ENCODE assay signal across 28 cellular contexts in genomic region chr5:175863316-175863715, GRCh38. TPM values are rescaled to one million over a fixed set of nuclear protein-coding genes. Genes with fewer than 3 reads are reported as not detected.
DNase-seq lines count a peak whose midpoint lies in the region; ATAC-seq, FAIRE-seq and TF ChIP-seq lines count a peak whose summit lies in the region.
"Had no signal": no experiment of that assay in that cellular context is flagged by ENCODE, and none has a peak within 500 bp of the region (broad histone marks: within the 10 kb centered on the region; RNA-seq: fewer than 3 reads in every experiment).

No MANE protein-coding gene starts in this region.

- DNase-seq in HepG2 (ENCODE audit: low spot score) (no peak), right lobe of liver (no peak), D721Med (ENCODE audit: insufficient read length, low spot score) (peak; percentile 80), NCI-H82 treated with DMSO at 0.1 percent for 48 hours (lab: John Stamatoyannopoulos, UW; ENCODE audit: unreplicated experiment) (peak; percentile 50), islet precursor cell (no peak), SK-N-SH (no peak), PC-3 (no peak)
- DNase-seq: ACHN; AML-193; BE2C; Caco-2; CD4-positive, CD25-positive, alpha-beta regulatory T cell; CD8-positive, alpha-beta T cell; DMS53; DMS79 treated with DMSO at 0.1 percent for 48 hours; GF-D8; GOT3 had no signal

- intact Hi-C loops in HepG2 (cut with micrococcal nuclease; ENCODE audit: unreplicated experiment), result no loop called here
- intact Hi-C loops in right lobe of liver (cut with DNase I), result no loop called here
- intact Hi-C loops in PC-3 (cut with micrococcal nuclease), result no loop called here

- POLR2A ChIA-PET in HepG2 (lab: Yijun Ruan, JAX), result no interaction called here
- POLR2A ChIA-PET in SK-N-SH (lab: Yijun Ruan, JAX), result interaction anchor here (1.0 kb wide), 1 partner anchor 66 kb away, joined by 4 read pairs; no protein-coding TSS in a partner anchor
- POLR2A ChIA-PET in PC-3 (lab: Charles Lee; ENCODE audit: unreplicated experiment), result no interaction called here

- ATAC-seq in HepG2 (no peak), right lobe of liver (no peak), HG02970 (IDR thresholded peaks at IDR 0.05; ENCODE audit: low FRiP score, unreplicated experiment) (no peak), PC-3 (no peak)
- ATAC-seq: CD8-positive, alpha-beta T cell had no signal

- TF ChIP-seq RAD21 in HepG2 (CRISPR knock-in tag; IDR thresholded peaks at IDR 0.05), result no peak
- no peak for TF ChIP-seq RAD21 in SK-N-SH (IDR thresholded peaks at IDR 0.05; ENCODE audit: low read length)

- H3K4me3 ChIP-seq in HepG2 (replicated peaks in 1 of 3; ENCODE audit: insufficient read depth in 1 of 3, low read depth in 2 of 3, low read length in 3 of 3) (no peak overlapping the region), right lobe of liver (no peak overlapping the region), SK-N-SH (ENCODE audit: low read depth in 2 of 2, low read length in 1 of 2) (no peak overlapping the region), PC-3 (ENCODE audit: low read length) (no peak overlapping the region)
- H3K4me3 ChIP-seq: HAP-1 had no signal

- WGBS in HepG2 (ENCODE audit: low lambda C conversion rate), result 95% methylated on average over 3 of the region's 3 CpGs
- WGBS in right lobe of liver (ENCODE audit: insufficient coverage, low coverage, low lambda C conversion rate, missing lambda C conversion rate), result 69% methylated on average over 3 of the region's 3 CpGs
- WGBS in SK-N-SH (ENCODE audit: low lambda C conversion rate), result 25% methylated on average over 3 of the region's 3 CpGs

- H3K36me3 ChIP-seq in HepG2 (replicated peaks in 1 of 2; ENCODE audit: control insufficient read depth in 1 of 2, insufficient read depth in 2 of 2, low read length in 2 of 2) (no peaks in the 10 kb centered on the region), right lobe of liver (no peaks in the 10 kb centered on the region), SK-N-SH (replicated peaks in 1 of 2; ENCODE audit: control insufficient read depth in 1 of 2, insufficient read depth in 2 of 2, low read length in 1 of 2) (no peaks in the 10 kb centered on the region), PC-3 (ENCODE audit: low read depth, low read length) (no peaks in the 10 kb centered on the region)
- H3K36me3 ChIP-seq: BE2C, HAP-1 had no signal

- H3K9me2 ChIP-seq in SK-N-SH, result no peaks in the 10 kb centered on the region
- no peaks in the 10 kb centered on the region for H3K9me2 ChIP-seq in PC-3 (replicated peaks; ENCODE audit: low read length)

- TF ChIP-seq EP300 in HepG2 (IDR thresholded peaks at IDR 0.05; ENCODE audit: low read depth in 2 of 2, low read length in 2 of 2) (no peak), HepG2 (CRISPR knock-in tag; IDR thresholded peaks at IDR 0.05; ENCODE audit: borderline replicate concordance) (no peak), SK-N-SH (IDR thresholded peaks at IDR 0.05; ENCODE audit: borderline replicate concordance in 1 of 2, low read depth in 1 of 2, low read length in 1 of 2) (no peak)

- no peaks in the 10 kb centered on the region for H3F3A ChIP-seq in SK-N-SH (replicated peaks; ENCODE audit: insufficient read depth)
- no peaks in the 10 kb centered on the region for H3F3A ChIP-seq in PC-3 (ENCODE audit: low read length, unreplicated experiment)

- TF ChIP-seq CTCF in HepG2 (CRISPR knock-in tag; IDR thresholded peaks at IDR 0.05), result no peak
- TF ChIP-seq CTCF in right lobe of liver (IDR thresholded peaks at IDR 0.05), result no peak
- TF ChIP-seq CTCF in D721Med (IDR thresholded peaks at IDR 0.05; ENCODE audit: insufficient read depth, missing control alignments), result no peak
- no peak for TF ChIP-seq CTCF in SK-N-SH (IDR thresholded peaks at IDR 0.05)
- no peak for TF ChIP-seq CTCF in PC-3 (conservative IDR thresholded peaks at IDR 0.05; ENCODE audit: low read depth, low read length)

- peak overlapping the region; percentile 84 for H3K9ac ChIP-seq in HepG2 (ENCODE audit: insufficient read depth, low read depth, low read length)
- no peak overlapping the region for H3K9ac ChIP-seq in SK-N-SH
- H3K9ac ChIP-seq in PC-3 (ENCODE audit: low read length), result no peak overlapping the region

- H3K27me3 ChIP-seq in HepG2 (ENCODE audit: control insufficient read depth in 1 of 2, insufficient read depth in 2 of 2, low read length in 2 of 2) (no peaks in the 10 kb centered on the region), right lobe of liver (no peaks in the 10 kb centered on the region), SK-N-SH (ENCODE audit: insufficient read depth) (no peaks in the 10 kb centered on the region), PC-3 (ENCODE audit: low read length) (no peaks in the 10 kb centered on the region; the same call in 1 of the 2 replicates)
- H3K27me3 ChIP-seq: BE2C had no signal

- BruUV-seq in HepG2 (replicated peaks; lab: Mats Ljungman, UMichigan) (no TSS peak), PC-3 (replicated peaks; lab: Mats Ljungman, UMichigan) (no TSS peak)

- no peak overlapping the region for H2AFZ ChIP-seq in HepG2 (ENCODE audit: low read length)
- no peak overlapping the region for H2AFZ ChIP-seq in SK-N-SH (ENCODE audit: low read depth)
- no peak overlapping the region for H2AFZ ChIP-seq in PC-3 (ENCODE audit: low read length)

- no peak for TF ChIP-seq POLR2A in HepG2 (IDR thresholded peaks at IDR 0.05; ENCODE audit: insufficient read depth in 1 of 2, low read depth in 2 of 2, low read length in 2 of 2)
- no peak for TF ChIP-seq POLR2A in right lobe of liver (IDR thresholded peaks at IDR 0.05)

- CTCF ChIA-PET in HepG2 (lab: Yijun Ruan, JAX; ENCODE audit: low intra/inter-chr PET ratio, low total read pairs) (no interaction called here), SK-N-SH (lab: Yijun Ruan, JAX) (interaction anchor here (1.1 to 22.1 kb wide), 5 partner anchors 66 to 329 kb away, joined by 3 to 338 read pairs (median 8); no protein-coding TSS in a partner anchor), PC-3 (lab: Charles Lee) (no interaction called here)

- no peaks in the 10 kb centered on the region for H3K9me3 ChIP-seq in HepG2 (ENCODE audit: low read length)
- H3K9me3 ChIP-seq in right lobe of liver, result no peaks in the 10 kb centered on the region
- no peaks in the 10 kb centered on the region for H3K9me3 ChIP-seq in SK-N-SH
- H3K9me3 ChIP-seq in PC-3 (ENCODE audit: low read length), result no peaks in the 10 kb centered on the region
- H3K9me3 ChIP-seq: BE2C, Caco-2, HAP-1 had no signal

- H3K79me2 ChIP-seq in HepG2 (ENCODE audit: insufficient read depth, low read length) (peaks cover 8% of the 10 kb centered on the region), SK-N-SH (ENCODE audit: insufficient read depth) (no peaks in the 10 kb centered on the region), PC-3 (ENCODE audit: low read length) (no peaks in the 10 kb centered on the region)

- peak overlapping the region; percentile 99 for H3K27ac ChIP-seq in HepG2 (ENCODE audit: extremely low read length, insufficient read depth, low read length)
- no peak overlapping the region for H3K27ac ChIP-seq in right lobe of liver
- no peak overlapping the region for H3K27ac ChIP-seq in SK-N-SH (ENCODE audit: low read depth in 2 of 2, low read length in 1 of 2)
- no peak overlapping the region for H3K27ac ChIP-seq in PC-3 (ENCODE audit: low read length)
- H3K27ac ChIP-seq: 22Rv1, C4-2B had no signal

- H4K20me1 ChIP-seq in HepG2 (ENCODE audit: insufficient read depth, low read length), result no peaks in the 10 kb centered on the region
- no peaks in the 10 kb centered on the region for H4K20me1 ChIP-seq in SK-N-SH (ENCODE audit: insufficient read depth)
- H4K20me1 ChIP-seq in PC-3 (ENCODE audit: low read length), result no peaks in the 10 kb centered on the region

- peaks cover 95% of the 10 kb centered on the region for H3K4me1 ChIP-seq in HepG2 (ENCODE audit: insufficient read depth, low read length)
- peaks cover 0 to 28% (median 3%) of the 10 kb centered on the region in 4 donors for H3K4me1 ChIP-seq in right lobe of liver
- peaks cover 0 to 37% of the 10 kb centered on the region in 2 experiments; a peak in 1 of 4 replicates for H3K4me1 ChIP-seq in SK-N-SH (ENCODE audit: control insufficient read depth in 1 of 2, insufficient read depth in 2 of 2, low read depth in 1 of 2, low read length in 1 of 2)
- H3K4me1 ChIP-seq in PC-3 (ENCODE audit: insufficient read depth, low read length), result no peaks in the 10 kb centered on the region
- H3K4me1 ChIP-seq: HAP-1 had no signal

- H3K4me2 ChIP-seq in HepG2 (ENCODE audit: low read depth, low read length) (no peak overlapping the region), SK-N-SH (no peak overlapping the region), PC-3 (ENCODE audit: low read length) (no peak overlapping the region)

- in situ Hi-C loops in HepG2 (cut with HindIII; ENCODE audit: extremely low pct_ligation_motif_present, low pct_unique_long_range_greater_than_20kb), result loop anchor here (25.0 kb wide), 1 partner anchor 574 kb away; the partner anchor contains the start of gene FAF2

- FAIRE-seq in HepG2 (lab: Jason Lieb, UNC) (no peak), D721Med (lab: Jason Lieb, UNC) (peak; percentile 66)
- FAIRE-seq: A204.1, GM12891, GM18507, GM19239, H54 had no signal

RNA-seq across cellular contexts. Expression of gene CPLX2, which starts 8.1 kb away (rescaled TPM):
- total RNA-seq in HepG2 (2016; rRNA removed; fragmentation: Illumina TruSeq; extraction: Trizol) (76.7 and 78.2 TPM in 2 replicates), right lobe of liver (under 1 TPM in 2 of 6 experiments, not detected in 4; 0.18 to 0.56 TPM), PC-3 (2014; rRNA removed) (0.26 and 0.58 TPM in 2 replicates)
- total RNA-seq in HepG2 (2016; cell fraction: cytosol; rRNA removed; fragmentation: Illumina TruSeq; extraction: Trizol; ENCODE audit: low read depth), result 5.2 and 5.6 TPM in 2 replicates
- 71.9 and 77.2 TPM in 2 replicates for total RNA-seq in HepG2 (2016; cell fraction: insoluble cytoplasmic fraction; rRNA removed; fragmentation: Illumina TruSeq; extraction: Trizol)
- 30.7 and 32.7 TPM in 2 replicates for total RNA-seq in HepG2 (2016; cell fraction: membrane; rRNA removed; fragmentation: Illumina TruSeq; extraction: Trizol)
- total RNA-seq in HepG2 (2016; cell fraction: nucleus; rRNA removed; fragmentation: Illumina TruSeq; extraction: Trizol), result 36.3 and 39.1 TPM in 2 replicates
- polyA plus RNA-seq in HepG2 (2011; rRNA removed) (8.3 and 15.9 TPM in 2 replicates), SK-N-SH (2012; rRNA removed) (0.23 and 0.34 TPM in 2 replicates)
- 7.9 and 22.0 TPM in 2 replicates for polyA plus RNA-seq in HepG2 (2011; cell fraction: cytosol; rRNA removed)
- 10.3 and 30.4 TPM in 2 replicates for polyA plus RNA-seq in HepG2 (2011; cell fraction: nucleus; rRNA removed)
- 15.3 and 18.2 TPM in 2 replicates for polyA plus RNA-seq in HepG2 (2012)
- 3.4 and 4.4 TPM in 2 replicates for polyA plus RNA-seq in HepG2 (2016; cell fraction: cytosol; fragmentation: Illumina TruSeq; extraction: Trizol; ENCODE audit: low read depth)
- 78.3 and 86.6 TPM in 2 replicates for polyA plus RNA-seq in HepG2 (2016; cell fraction: insoluble cytoplasmic fraction; fragmentation: Illumina TruSeq; extraction: Trizol; ENCODE audit: low read depth)
- polyA plus RNA-seq in HepG2 (2016; cell fraction: membrane; fragmentation: Illumina TruSeq; extraction: Trizol; ENCODE audit: low read depth), result 24.2 and 24.8 TPM in 2 replicates
- 69.9 and 75.7 TPM in 2 replicates for polyA plus RNA-seq in HepG2 (2016; cell fraction: nucleus; fragmentation: Illumina TruSeq; extraction: Trizol; ENCODE audit: insufficient read depth, low read depth)
- 27.3 TPM in 1 of 2 replicates, not detected in the other for polyA minus RNA-seq in HepG2 (2011; rRNA and poly(A)+ RNA removed; ENCODE audit: low replicate concordance)
- 4.8 and 16.6 TPM in 2 replicates for polyA minus RNA-seq in HepG2 (2011; cell fraction: cytosol; rRNA and poly(A)+ RNA removed)
- polyA minus RNA-seq in HepG2 (2011; cell fraction: nucleus; rRNA and poly(A)+ RNA removed), result 4.5 and 6.4 TPM in 2 replicates
- 0.35 and 0.76 TPM in 2 replicates for polyA plus RNA-seq in SK-N-SH (2012; cell fraction: cytosol; rRNA removed)
- polyA plus RNA-seq in SK-N-SH (2012; cell fraction: nucleus; rRNA removed), result 0.08 and 0.22 TPM in 2 replicates
- total RNA-seq: Caco-2; CD4-positive, CD25-positive, alpha-beta regulatory T cell; CD8-positive, alpha-beta T cell; Daoy; G401 had no signal

Comparison
In these comparisons a context has a peak if more than half of its experiments do, and no peak if none do; other contexts are left out.
1. DNase-seq: peak in D721Med (single experiment) and NCI-H82 treated with DMSO at 0.1 percent for 48 hours (single experiment); none in HepG2 (single experiment), right lobe of liver (0 of 3), islet precursor cell (single experiment), SK-N-SH (single experiment) and PC-3 (single experiment).